In genomic region chr15:59825926-59826325, GRCh38 we compare ENCODE assay signal across 18 cellular contexts.
DNase-seq lines count a peak whose midpoint lies in the region; ATAC-seq, FAIRE-seq and TF ChIP-seq lines count a peak whose summit lies in the region.
"Had no signal": no experiment of that assay in that cellular context is flagged by ENCODE, and none has a peak within 500 bp of the region (broad histone marks: within the 10 kb centered on the region; RNA-seq: fewer than 3 reads in every experiment).

No MANE protein-coding gene starts in this region.

- no peak overlapping the region for H2AFZ ChIP-seq in keratinocyte (ENCODE audit: control insufficient read depth, low read length)

- ATAC-seq in HG02623 (IDR thresholded peaks at IDR 0.05; ENCODE audit: unreplicated experiment) (no peak), HG03280 (IDR thresholded peaks at IDR 0.05; ENCODE audit: unreplicated experiment) (no peak)

- H3K4me2 ChIP-seq in keratinocyte (ENCODE audit: control insufficient read depth, extremely low read depth, insufficient read depth, low read depth, low read length), result peak overlapping the region; percentile 53

- no peaks in the 10 kb centered on the region for H3K27me3 ChIP-seq in keratinocyte (ENCODE audit: control insufficient read depth, extremely low read depth, insufficient read depth, low read length)

- H3K9me1 ChIP-seq in keratinocyte (ENCODE audit: control insufficient read depth, extremely low read depth, insufficient read depth, low read length), result no peaks in the 10 kb centered on the region

- peak; percentile 2 for DNase-seq in EH (ENCODE audit: low read depth)
- peak; percentile 93 for DNase-seq in NCI-H226
- DNase-seq in SW 1271 (lab: John Stamatoyannopoulos, UW), result peak; percentile 20 to 52
- DNase-seq in keratinocyte (ENCODE audit: low read depth, low spot score), result no peak
- no peak for DNase-seq in SHP77 (lab: John Stamatoyannopoulos, UW)
- no peak for DNase-seq in COLO668 (lab: John Stamatoyannopoulos, UW; ENCODE audit: unreplicated experiment)
- DNase-seq: Calu3; CD4-positive, alpha-beta T cell; Kasumi-1; NCI-H1105 treated with DMSO at 0.1 percent for 48 hours; NCI-H1694; NCI-H510A; NCI-H82; OCI-M1 had no signal

- dilution Hi-C loops in keratinocyte (cut with MboI; ENCODE audit: extremely low pct_ligation_motif_present, low sequenced_read_pairs), result no loop called here

- FAIRE-seq in keratinocyte (lab: Jason Lieb, UNC), result peak; percentile 97
- FAIRE-seq: A204.1 had no signal

- H3K36me3 ChIP-seq in keratinocyte (ENCODE audit: control insufficient read depth in 2 of 2, extremely low read depth in 1 of 2, insufficient read depth in 2 of 2, low read length in 2 of 2), result no peaks in the 10 kb centered on the region

- peak overlapping the region in 1 of 3 experiments; percentile 19 for H3K4me3 ChIP-seq in keratinocyte (ENCODE audit: control insufficient read depth in 2 of 3, extremely low read depth in 1 of 3, insufficient read depth in 2 of 3, low read depth in 1 of 3, low read length in 3 of 3)

- H3K9ac ChIP-seq in keratinocyte (ENCODE audit: control insufficient read depth, extremely low read depth, insufficient read depth, low read length), result no peak overlapping the region

- H3K27ac ChIP-seq in keratinocyte (ENCODE audit: control insufficient read depth, insufficient read depth, low read length), result peak overlapping the region; percentile 28
- H3K27ac ChIP-seq: HL-60 had no signal

- H3K4me1 ChIP-seq in keratinocyte (ENCODE audit: control insufficient read depth, extremely low read depth, insufficient read depth, low read length), result peaks cover 52% of the 10 kb centered on the region

- no peak for TF ChIP-seq CTCF in keratinocyte (optimal IDR thresholded peaks at IDR 0.05 in 1 of 3, IDR thresholded peaks at IDR 0.05 in 1 of 3, conservative IDR thresholded peaks at IDR 0.05 in 1 of 3; ENCODE audit: extremely low read depth in 1 of 3, insufficient read depth in 2 of 3, low read length in 3 of 3)

- no peaks in the 10 kb centered on the region for H3K79me2 ChIP-seq in keratinocyte (ENCODE audit: control insufficient read depth, insufficient read depth, low read length)

- no peaks in the 10 kb centered on the region for H4K20me1 ChIP-seq in keratinocyte (ENCODE audit: control insufficient read depth, extremely low read depth, insufficient read depth, low read length)

- H3K9me3 ChIP-seq in keratinocyte (ENCODE audit: control insufficient read depth, low read depth, low read length), result no peaks in the 10 kb centered on the region

Comparison
In these comparisons a context has a peak if more than half of its experiments do, and no peak if none do; other contexts are left out.
1. DNase-seq: peak in EH (single experiment), NCI-H226 (single experiment) and SW 1271 (2 of 2); none in keratinocyte (single experiment), SHP77 (0 of 2) and COLO668 (single experiment).